12 cellular contexts compared by ENCODE assay signal in the genomic region with DNA sequence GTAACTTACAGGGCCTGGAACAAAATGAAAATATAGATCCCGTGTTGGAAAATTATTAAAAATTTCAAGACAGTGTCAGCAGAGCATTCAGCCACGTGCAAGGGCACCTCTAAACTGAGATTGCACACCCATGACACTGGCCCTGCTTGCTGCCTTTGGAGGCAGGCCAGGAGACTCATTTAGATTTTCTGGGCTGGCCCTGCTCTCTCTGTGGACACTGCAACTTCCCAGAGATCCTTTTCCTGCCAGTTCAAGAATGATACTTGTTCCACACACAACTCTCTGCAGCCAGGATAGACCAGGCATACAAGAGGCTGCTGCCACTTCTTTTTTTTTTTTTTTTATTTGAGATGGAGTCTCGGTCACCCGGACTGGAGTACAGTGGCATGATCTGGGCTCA. TPM values are rescaled to one million over a fixed set of nuclear protein-coding genes. Genes with fewer than 3 reads are reported as not detected.
DNase-seq lines count a peak whose midpoint lies in the region; ATAC-seq and TF ChIP-seq lines count a peak whose summit lies in the region.
"Had no signal": no experiment of that assay in that cellular context is flagged by ENCODE, and none has a peak within 500 bp of the region (broad histone marks: within the 10 kb centered on the region; RNA-seq: fewer than 3 reads in every experiment).

No MANE protein-coding gene starts in this region.

- H3K79me2 ChIP-seq in OCI-LY1 (ENCODE audit: insufficient read depth, low read length) (no peaks in the 10 kb centered on the region), neural progenitor cell (ENCODE audit: low read depth) (no peaks in the 10 kb centered on the region), GM23338 (replicated peaks; ENCODE audit: insufficient read depth) (no peaks in the 10 kb centered on the region)

- H3K27ac ChIP-seq in OCI-LY1 (ENCODE audit: low read depth, low read length, poor library complexity, severe bottlenecking) (peak overlapping the region; percentile 78), neural progenitor cell (no peak overlapping the region), GM23338 (ENCODE audit: low read depth) (no peak overlapping the region)
- H3K27ac ChIP-seq: neutrophil had no signal

- H3K4me3 Mint-ChIP-seq in neural progenitor cell (no peak overlapping the region), GM23338 (no peak overlapping the region)
- no peak overlapping the region for H3K4me3 Mint-ChIP-seq in activated naive CD8-positive, alpha-beta T cell treated with anti-CD3 and anti-CD28 coated beads, Interleukin-2, amount 50 U/mL, for 24 hours

- H3K9me3 Mint-ChIP-seq in neural progenitor cell (no peaks in the 10 kb centered on the region), GM23338 (no peaks in the 10 kb centered on the region)
- no peaks in the 10 kb centered on the region for H3K9me3 Mint-ChIP-seq in activated naive CD8-positive, alpha-beta T cell treated with anti-CD3 and anti-CD28 coated beads, Interleukin-2, amount 50 U/mL, for 24 hours

- ATAC-seq in activated naive CD8-positive, alpha-beta T cell treated with anti-CD3 and anti-CD28 coated beads, Interleukin-2, amount 50 U/mL, for 24 hours = no peak
- ATAC-seq in GM23338 (no peak), HG02870 (IDR thresholded peaks at IDR 0.05; ENCODE audit: unreplicated experiment) (no peak)

- H3F3A ChIP-seq in OCI-LY1 (ENCODE audit: insufficient read depth, low read length) (0 out of 2 replicates have a peak, but pooled peaks cover 5% of the 10 kb centered on the region), neural progenitor cell (ENCODE audit: low read depth) (peaks cover 5% of the 10 kb centered on the region), GM23338 (replicated peaks; ENCODE audit: low read depth) (no peaks in the 10 kb centered on the region)

- H3K4me2 ChIP-seq in OCI-LY1 (ENCODE audit: low read length) (no peak overlapping the region; the same call in 1 of the 2 replicates), neural progenitor cell (no peak overlapping the region), GM23338 (no peak overlapping the region)

- H3K27me3 ChIP-seq in OCI-LY1 (ENCODE audit: insufficient read depth, low read length) (no peaks in the 10 kb centered on the region), neural progenitor cell (no peaks in the 10 kb centered on the region), GM23338 (ENCODE audit: insufficient read depth) (no peaks in the 10 kb centered on the region)
- H3K27me3 ChIP-seq: neutrophil, tibial nerve had no signal

- peaks cover 65% of the 10 kb centered on the region for H3K4me1 ChIP-seq in OCI-LY1 (ENCODE audit: insufficient read depth, low read length, severe bottlenecking)
- peaks cover 7% of the 10 kb centered on the region for H3K4me1 ChIP-seq in neural progenitor cell
- no peaks in the 10 kb centered on the region for H3K4me1 ChIP-seq in GM23338 (ENCODE audit: insufficient read depth)

- H3K9me2 ChIP-seq in OCI-LY1 (ENCODE audit: low read depth, low read length) (no peaks in the 10 kb centered on the region), GM23338 (ENCODE audit: insufficient read depth) (no peaks in the 10 kb centered on the region)

- peak; percentile 40 for DNase-seq in AG08395 (ENCODE audit: low spot score)
- peak; percentile 49 for DNase-seq in fibroblast of mammary gland (ENCODE audit: low read depth)
- DNase-seq in neural progenitor cell (ENCODE audit: low spot score) = no peak
- no peak for DNase-seq in NK-92 (lab: John Stamatoyannopoulos, UW; ENCODE audit: unreplicated experiment)
- no peak for DNase-seq in activated naive CD8-positive, alpha-beta T cell treated with anti-CD3 and anti-CD28 coated beads, Interleukin-2, amount 50 U/mL, for 24 hours
- no peak for DNase-seq in GM23338 (ENCODE audit: low spot score)
- DNase-seq: NCI-H2081, SIG-M5 had no signal

- peaks cover 18% of the 10 kb centered on the region for H3K4me1 Mint-ChIP-seq in neural progenitor cell
- peaks cover 54% of the 10 kb centered on the region for H3K4me1 Mint-ChIP-seq in activated naive CD8-positive, alpha-beta T cell treated with anti-CD3 and anti-CD28 coated beads, Interleukin-2, amount 50 U/mL, for 24 hours
- H3K4me1 Mint-ChIP-seq in GM23338 = peaks cover 8% of the 10 kb centered on the region; the same call in 2 of the 3 replicates

- no peak overlapping the region for H3K4me3 ChIP-seq in OCI-LY1 (ENCODE audit: low read depth, low read length, poor library complexity, severe bottlenecking)
- H3K4me3 ChIP-seq in fibroblast of mammary gland (ENCODE audit: control insufficient read depth, low read depth, low read length) = no peak overlapping the region
- H3K4me3 ChIP-seq in neural progenitor cell = no peak overlapping the region
- H3K4me3 ChIP-seq in GM23338 = no peak overlapping the region
- H3K4me3 ChIP-seq: tibial nerve had no signal

- H4K20me1 ChIP-seq in OCI-LY1 (ENCODE audit: insufficient read depth, low read length) = no peaks in the 10 kb centered on the region
- H4K20me1 ChIP-seq in neural progenitor cell (ENCODE audit: low read depth) = no peaks in the 10 kb centered on the region
- no peaks in the 10 kb centered on the region for H4K20me1 ChIP-seq in GM23338 (replicated peaks; ENCODE audit: insufficient read depth)

- no peaks in the 10 kb centered on the region for H3K36me3 Mint-ChIP-seq in neural progenitor cell
- H3K36me3 Mint-ChIP-seq in activated naive CD8-positive, alpha-beta T cell treated with anti-CD3 and anti-CD28 coated beads, Interleukin-2, amount 50 U/mL, for 24 hours (ENCODE audit: low read depth) = no peaks in the 10 kb centered on the region
- no peaks in the 10 kb centered on the region for H3K36me3 Mint-ChIP-seq in GM23338 (ENCODE audit: low read depth)

- H3K27ac Mint-ChIP-seq in neural progenitor cell (peak overlapping the region; percentile 57), GM23338 (no peak overlapping the region)
- no peak overlapping the region for H3K27ac Mint-ChIP-seq in activated naive CD8-positive, alpha-beta T cell treated with anti-CD3 and anti-CD28 coated beads, Interleukin-2, amount 50 U/mL, for 24 hours

- H3K36me3 ChIP-seq in OCI-LY1 (ENCODE audit: insufficient read depth, low read length) (no peaks in the 10 kb centered on the region), neural progenitor cell (no peaks in the 10 kb centered on the region), GM23338 (ENCODE audit: insufficient read depth) (no peaks in the 10 kb centered on the region)
- H3K36me3 ChIP-seq: neutrophil, tibial nerve had no signal

- H3K27me3 Mint-ChIP-seq in neural progenitor cell (ENCODE audit: insufficient read depth, low read depth) (peaks cover 9% of the 10 kb centered on the region), GM23338 (ENCODE audit: insufficient read depth, low read depth, poor library complexity) (peaks cover 8% of the 10 kb centered on the region)
- H3K27me3 Mint-ChIP-seq in activated naive CD8-positive, alpha-beta T cell treated with anti-CD3 and anti-CD28 coated beads, Interleukin-2, amount 50 U/mL, for 24 hours = no peaks in the 10 kb centered on the region

- H2AFZ ChIP-seq in OCI-LY1 (ENCODE audit: low read length) = peak overlapping the region; percentile 3; the same call in 1 of the 2 replicates
- H2AFZ ChIP-seq in neural progenitor cell (replicated peaks) = no peak overlapping the region
- H2AFZ ChIP-seq in GM23338 = no peak overlapping the region

- H3K9me3 ChIP-seq in OCI-LY1 (ENCODE audit: low read length) = no peaks in the 10 kb centered on the region
- no peaks in the 10 kb centered on the region for H3K9me3 ChIP-seq in neural progenitor cell (ENCODE audit: low read depth)
- H3K9me3 ChIP-seq: neutrophil, tibial nerve had no signal

- peak overlapping the region; percentile 25; the same call in 1 of the 2 replicates for H3K9ac ChIP-seq in OCI-LY1 (ENCODE audit: low read length)
- no peak overlapping the region for H3K9ac ChIP-seq in neural progenitor cell

- TF ChIP-seq CTCF in OCI-LY1 (IDR thresholded peaks at IDR 0.05; ENCODE audit: low read length) (no peak), fibroblast of mammary gland (conservative IDR thresholded peaks at IDR 0.05; ENCODE audit: control insufficient read depth, insufficient read depth, low read depth, low read length) (no peak), neural progenitor cell (IDR thresholded peaks at IDR 0.05) (no peak), GM23338 (conservative IDR thresholded peaks at IDR 0.05; ENCODE audit: low read depth in 2 of 2) (no peak)

TF ChIP-seq in GM23338, 12 proteins besides CTCF, POLR2A, EP300 and RAD21 (continues in another document):
- TF ChIP-seq EZH2phosphoT487 (IDR thresholded peaks at IDR 0.05; ENCODE audit: unreplicated experiment) = no peak
- no peak for TF ChIP-seq JUNB (IDR thresholded peaks at IDR 0.05; ENCODE audit: unreplicated experiment)
- TF ChIP-seq, protein P1, sequence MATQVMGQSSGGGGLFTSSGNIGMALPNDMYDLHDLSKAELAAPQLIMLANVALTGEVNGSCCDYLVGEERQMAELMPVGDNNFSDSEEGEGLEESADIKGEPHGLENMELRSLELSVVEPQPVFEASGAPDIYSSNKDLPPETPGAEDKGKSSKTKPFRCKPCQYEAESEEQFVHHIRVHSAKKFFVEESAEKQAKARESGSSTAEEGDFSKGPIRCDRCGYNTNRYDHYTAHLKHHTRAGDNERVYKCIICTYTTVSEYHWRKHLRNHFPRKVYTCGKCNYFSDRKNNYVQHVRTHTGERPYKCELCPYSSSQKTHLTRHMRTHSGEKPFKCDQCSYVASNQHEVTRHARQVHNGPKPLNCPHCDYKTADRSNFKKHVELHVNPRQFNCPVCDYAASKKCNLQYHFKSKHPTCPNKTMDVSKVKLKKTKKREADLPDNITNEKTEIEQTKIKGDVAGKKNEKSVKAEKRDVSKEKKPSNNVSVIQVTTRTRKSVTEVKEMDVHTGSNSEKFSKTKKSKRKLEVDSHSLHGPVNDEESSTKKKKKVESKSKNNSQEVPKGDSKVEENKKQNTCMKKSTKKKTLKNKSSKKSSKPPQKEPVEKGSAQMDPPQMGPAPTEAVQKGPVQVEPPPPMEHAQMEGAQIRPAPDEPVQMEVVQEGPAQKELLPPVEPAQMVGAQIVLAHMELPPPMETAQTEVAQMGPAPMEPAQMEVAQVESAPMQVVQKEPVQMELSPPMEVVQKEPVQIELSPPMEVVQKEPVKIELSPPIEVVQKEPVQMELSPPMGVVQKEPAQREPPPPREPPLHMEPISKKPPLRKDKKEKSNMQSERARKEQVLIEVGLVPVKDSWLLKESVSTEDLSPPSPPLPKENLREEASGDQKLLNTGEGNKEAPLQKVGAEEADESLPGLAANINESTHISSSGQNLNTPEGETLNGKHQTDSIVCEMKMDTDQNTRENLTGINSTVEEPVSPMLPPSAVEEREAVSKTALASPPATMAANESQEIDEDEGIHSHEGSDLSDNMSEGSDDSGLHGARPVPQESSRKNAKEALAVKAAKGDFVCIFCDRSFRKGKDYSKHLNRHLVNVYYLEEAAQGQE (IDR thresholded peaks at IDR 0.05; ENCODE audit: unreplicated experiment) = no peak
- no peak for TF ChIP-seq STAT1 (IDR thresholded peaks at IDR 0.05; ENCODE audit: unreplicated experiment)
- no peak for TF ChIP-seq ZNF114 (CRISPR knock-in tag; IDR thresholded peaks at IDR 0.05)

RNA-seq across cellular contexts. Expression of a gene that starts 56.7 kb away (rescaled TPM):
- 17.3 and 28.0 TPM in 2 replicates for total RNA-seq in neural progenitor cell (ENCODE audit: low replicate concordance)
- total RNA-seq in GM23338 (2014; rRNA removed; shearing (Covaris generic)) = 14.0 and 16.0 TPM in 2 replicates
- 3.8 and 4.2 TPM in 2 replicates for polyA plus RNA-seq in GM23338 (2016; fragmentation: Nextera tagmentation; extraction: Ambion mirVana)

Comparison
In these comparisons a context has a peak if more than half of its experiments do, and no peak if none do; other contexts are left out.
1. DNase-seq: peak in AG08395 (single experiment) and fibroblast of mammary gland (single experiment); none in neural progenitor cell (single experiment), NK-92 (single experiment), activated naive CD8-positive, alpha-beta T cell treated with anti-CD3 and anti-CD28 coated beads, Interleukin-2, amount 50 U/mL, for 24 hours (single experiment) and GM23338 (single experiment).